Comparison of ENCODE assay signal across 1 cellular context in genomic region chr2:24354382-24354781, GRCh38.
TF ChIP-seq lines count a peak whose summit lies in the region.

No MANE protein-coding gene starts in this region.

TF ChIP-seq in endothelial cell of umbilical vein, 7 proteins besides CTCF, POLR2A, EP300 and RAD21:
- TF ChIP-seq GATA2 (IDR thresholded peaks at IDR 0.05; ENCODE audit: insufficient read depth, insufficient read length, low read depth, low read length) (no peak), JUN (IDR thresholded peaks at IDR 0.05; ENCODE audit: borderline replicate concordance, insufficient read depth, insufficient read length, low read depth) (no peak), FOS (IDR thresholded peaks at IDR 0.05; ENCODE audit: borderline replicate concordance, insufficient read depth, low read length) (no peak), MYC (IDR thresholded peaks at IDR 0.05; ENCODE audit: low read depth, low read length) (no peak), EZH2 (IDR thresholded peaks at IDR 0.05; ENCODE audit: borderline replicate concordance, low read depth, low read length, severe bottlenecking) (no peak), POLR2AphosphoS5 (IDR thresholded peaks at IDR 0.05; ENCODE audit: insufficient read depth, low read depth, low read length) (no peak), MAX (IDR thresholded peaks at IDR 0.05; ENCODE audit: insufficient read depth, insufficient read length) (no peak)
TF ChIP-seq in endothelial cell of umbilical vein: peak in this region for 0.
